Comparison of ENCODE assay signal across 37 cellular contexts in the genomic region with DNA sequence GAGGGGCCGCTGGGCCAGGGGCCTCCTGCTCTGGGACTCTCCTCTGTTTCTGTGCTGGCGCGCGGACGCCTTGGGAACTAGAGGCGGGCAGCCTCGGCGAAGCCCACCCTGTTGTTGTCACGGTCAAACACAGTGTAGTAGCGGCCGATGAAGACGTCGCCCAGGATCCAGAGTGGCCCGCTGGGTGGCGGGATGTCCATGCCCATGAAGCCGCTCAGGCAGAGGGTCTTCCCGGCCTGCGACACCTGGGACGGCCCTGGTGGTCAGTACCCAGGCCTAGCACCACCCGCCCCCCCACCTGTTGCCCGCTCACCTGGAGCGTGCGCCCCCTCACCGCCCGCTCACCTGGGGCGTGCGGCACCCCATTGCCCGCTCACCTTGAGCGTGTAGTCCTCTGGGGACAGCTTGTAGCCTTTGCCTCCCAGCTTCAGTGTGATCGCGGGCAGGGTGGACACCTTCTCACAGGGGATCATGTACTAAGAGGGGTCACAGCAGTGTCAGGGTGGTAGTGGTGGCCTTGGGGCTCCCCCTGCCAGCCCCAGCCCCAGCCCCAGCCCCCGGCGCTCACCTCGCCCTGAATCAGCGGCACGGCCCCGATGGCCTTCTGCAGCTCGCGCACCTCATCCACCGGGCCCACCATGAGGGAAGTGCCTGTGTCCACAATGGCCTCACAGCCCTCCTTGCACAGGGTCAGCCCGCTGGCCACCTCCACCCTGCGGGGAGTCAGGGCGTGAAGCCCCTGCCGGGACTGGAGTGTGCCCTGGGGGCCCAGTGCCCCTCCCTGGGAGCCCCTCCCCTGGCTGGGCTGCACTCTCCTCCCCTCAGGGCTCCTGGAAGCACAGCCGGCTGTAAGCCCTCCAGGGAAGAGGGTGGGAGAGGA. TPM values are rescaled to one million over a fixed set of nuclear protein-coding genes. Genes with fewer than 3 reads are reported as not detected.
DNase-seq lines count a peak whose midpoint lies in the region; ATAC-seq, FAIRE-seq and TF ChIP-seq lines count a peak whose summit lies in the region.
"Had no signal": no experiment of that assay in that cellular context is flagged by ENCODE, and none has a peak within 500 bp of the region (broad histone marks: within the 10 kb centered on the region; RNA-seq: fewer than 3 reads in every experiment).

No MANE protein-coding gene starts in this region.

- H3K4me3 ChIP-seq in GM12878 (no peak overlapping the region), neuronal stem cell (ENCODE audit: low read length in 2 of 2) (no peak overlapping the region), upper lobe of right lung (no peak overlapping the region)
- H3K4me3 ChIP-seq in CD4-positive, alpha-beta memory T cell (ENCODE audit: low read length in 2 of 2), result no peak overlapping the region
- H3K4me3 ChIP-seq: cardiac muscle cell, coronary artery, GM23248, upper lobe of left lung had no signal

- H3K4me1 ChIP-seq in GM12878 (ENCODE audit: control insufficient read depth, insufficient read depth, low read length) (no peaks in the 10 kb centered on the region), neuronal stem cell (ENCODE audit: control insufficient read depth in 2 of 2, insufficient read depth in 1 of 2, low read depth in 1 of 2, low read length in 2 of 2) (peaks cover 0 to 14% of the 10 kb centered on the region in 2 donors), upper lobe of right lung (peaks cover 23% of the 10 kb centered on the region)
- peaks cover 48% of the 10 kb centered on the region for H3K4me1 ChIP-seq in CD4-positive, alpha-beta memory T cell (ENCODE audit: insufficient read depth, low read length)

- FAIRE-seq in GM12878 (lab: Jason Lieb, UNC), result no peak
- FAIRE-seq: A204.1, astrocyte, D721Med had no signal

- no peak overlapping the region for H4K8ac ChIP-seq in neuronal stem cell (ENCODE audit: low read depth, low read length)

- H3K14ac ChIP-seq in neuronal stem cell (ENCODE audit: low read length), result no peak overlapping the region

- H3K4me3 Mint-ChIP-seq in CD4-positive, alpha-beta memory T cell, result no peak overlapping the region
- H3K4me3 Mint-ChIP-seq: activated CD4-positive, alpha-beta T cell treated with anti-CD3 and anti-CD28 coated beads, Interleukin-2, amount 10 ng/mL, durations not matched to agents 24 days and 14 days; activated naive CD8-positive, alpha-beta T cell; CD4-positive, CD25-positive, alpha-beta regulatory T cell; stimulated activated memory B cell treated with anti-CD40 and anti-IgM and Interleukin-4, amounts not matched to agents 10 μg/mL and 1 μg/mL and 100 μg/mL, for 72 hours had no signal

- in situ Hi-C loops in GM12878 (cut with MboI), result no loop called here

- H3K18ac ChIP-seq in neuronal stem cell (ENCODE audit: low read length), result no peak overlapping the region

- WGBS in GM12878 (ENCODE audit: insufficient coverage, insufficient replicate concordance, low lambda C conversion rate, missing lambda C conversion rate), result 89% methylated on average over 29 of the region's 45 CpGs
- no CpG with 5 or more reads among the region's 45 CpGs for WGBS in neuronal stem cell (ENCODE audit: extremely low coverage in 2 of 2, insufficient read length in 2 of 2, insufficient replicate concordance in 1 of 2), 2 donors

- TF ChIP-seq POLR2A in GM12878 (IDR thresholded peaks at IDR 0.05; ENCODE audit: low read depth, low read length), result no peak

- H3K4ac ChIP-seq in neuronal stem cell (ENCODE audit: low read length), result no peak overlapping the region

- peaks cover 10 to 23% of the 10 kb centered on the region in 2 donors for H3K36me3 Mint-ChIP-seq in CD4-positive, alpha-beta memory T cell
- H3K36me3 Mint-ChIP-seq: activated naive CD8-positive, alpha-beta T cell had no signal

- H2AK5ac ChIP-seq in neuronal stem cell (ENCODE audit: low read depth, low read length), result no peak overlapping the region

- H3K27ac ChIP-seq in GM12878 (ENCODE audit: control insufficient read depth, insufficient read depth) (no peak overlapping the region), neuronal stem cell (replicated peaks; ENCODE audit: low read length) (no peak overlapping the region), upper lobe of right lung (no peak overlapping the region)
- no peak overlapping the region for H3K27ac ChIP-seq in CD4-positive, alpha-beta memory T cell (ENCODE audit: low read depth, low read length)
- H3K27ac ChIP-seq: cardiac muscle cell, GM23248, WERI-Rb-1 had no signal

- RAD21 ChIA-PET in GM12878 (lab: Charles Lee; ENCODE audit: unreplicated experiment), result no interaction called here

- intact Hi-C loops in Right ventricle myocardium inferior (cut with DNase I) (no loop called here), cardiac septum (cut with DNase I) (no loop called here), GM12878 (cut with micrococcal nuclease; ENCODE audit: unreplicated experiment) (no loop called here), upper lobe of right lung (cut with DNase I) (no loop called here)
- intact Hi-C loops in CD4-positive, alpha-beta memory T cell (cut with micrococcal nuclease), result no loop called here

- H4K91ac ChIP-seq in neuronal stem cell (ENCODE audit: low read depth, low read length, poor library complexity), result no peak overlapping the region

- H3K36me3 ChIP-seq in GM12878 (ENCODE audit: control insufficient read depth in 2 of 2, insufficient read depth in 2 of 2, low read length in 1 of 2) (no peaks in the 10 kb centered on the region), neuronal stem cell (replicated peaks in 1 of 2; ENCODE audit: control insufficient read depth in 2 of 2, insufficient read depth in 2 of 2, low read length in 2 of 2) (peaks cover 8 to 17% of the 10 kb centered on the region in 2 donors), upper lobe of right lung (peaks cover 63% of the 10 kb centered on the region)
- H3K36me3 ChIP-seq in CD4-positive, alpha-beta memory T cell (ENCODE audit: insufficient read depth, low read length), result peaks cover 10% of the 10 kb centered on the region

- no peak overlapping the region for H3K9ac ChIP-seq in GM12878 (ENCODE audit: control insufficient read depth, insufficient read depth, low read length)
- no peak overlapping the region for H3K9ac ChIP-seq in neuronal stem cell (ENCODE audit: low read depth, low read length, poor library complexity)
- H3K9ac ChIP-seq: GM23248 had no signal

- TF ChIP-seq RAD21 in GM12878 (IDR thresholded peaks at IDR 0.05; ENCODE audit: insufficient read depth, low read depth, low read length), result no peak

- H3K9me3 Mint-ChIP-seq in CD4-positive, alpha-beta memory T cell, result peaks cover 0 to 2% (median 0%) of the 10 kb centered on the region in 8 donors
- H3K9me3 Mint-ChIP-seq: activated CD4-positive, alpha-beta T cell treated with anti-CD3 and anti-CD28 coated beads, Interleukin-2, amount 10 ng/mL, durations not matched to agents 24 days and 14 days; activated T-helper 2 cell treated with anti-CD3 and anti-CD28 coated beads, Interferon-gamma antibody, Interleukin-2, Interleukin-4, amounts not matched to agents 10 μg/mL and 5 μg/mL and 100 μg/mL, durations not matched to agents 14 hours and 24 hours and 36 hours; stimulated activated memory B cell treated with anti-CD40 and anti-IgM and Interleukin-4, amounts not matched to agents 10 μg/mL and 1 μg/mL and 100 μg/mL, for 72 hours had no signal

- H2BK12ac ChIP-seq in neuronal stem cell (ENCODE audit: low read length), result no peak overlapping the region

- H4K20me1 ChIP-seq in GM12878 (ENCODE audit: control insufficient read depth, insufficient read depth), result no peaks in the 10 kb centered on the region

- no peak overlapping the region for H2BK120ac ChIP-seq in neuronal stem cell (ENCODE audit: low read depth, low read length)

- H2BK15ac ChIP-seq in neuronal stem cell (ENCODE audit: low read length), result no peak overlapping the region

- H3K9me3 ChIP-seq in GM12878 (replicated peaks; ENCODE audit: control insufficient read depth, insufficient read depth, low read length) (no peaks in the 10 kb centered on the region), neuronal stem cell (replicated peaks in 1 of 2; ENCODE audit: control insufficient read depth in 2 of 2, insufficient read depth in 1 of 2, low read depth in 1 of 2, low read length in 2 of 2) (no peaks in the 10 kb centered on the region), upper lobe of right lung (no peaks in the 10 kb centered on the region)
- no peaks in the 10 kb centered on the region for H3K9me3 ChIP-seq in CD4-positive, alpha-beta memory T cell (ENCODE audit: control insufficient read depth in 1 of 2, low read length in 2 of 2)
- H3K9me3 ChIP-seq: upper lobe of left lung had no signal

- ATAC-seq in Right ventricle myocardium inferior (no peak), GM12878 (no peak), upper lobe of right lung (no peak)
- ATAC-seq: Panc1; sciatic nerve; stimulated activated memory B cell treated with anti-CD40 and anti-IgM and Interleukin-4, amounts not matched to agents 10 μg/mL and 1 μg/mL and 100 μg/mL, for 72 hours had no signal

- no peak for TF ChIP-seq EP300 in GM12878 (IDR thresholded peaks at IDR 0.05; ENCODE audit: borderline replicate concordance in 1 of 2, control insufficient read depth in 1 of 2, low read depth in 2 of 2, low read length in 2 of 2)

- H3K4me2 ChIP-seq in GM12878 (ENCODE audit: control insufficient read depth, insufficient read depth), result no peak overlapping the region
- H3K4me2 ChIP-seq in neuronal stem cell (ENCODE audit: insufficient read depth, low read length, poor library complexity, severe bottlenecking), result no peak overlapping the region

- H2AFZ ChIP-seq in GM12878 (ENCODE audit: control insufficient read depth, low read depth, low read length) (no peak overlapping the region), neuronal stem cell (ENCODE audit: low read length) (no peak overlapping the region)
- H2AFZ ChIP-seq: GM23248 had no signal

- H3K27me3 ChIP-seq in GM12878 (replicated peaks in 1 of 2; ENCODE audit: control insufficient read depth in 2 of 2, insufficient read depth in 2 of 2, low read length in 1 of 2), result no peaks in the 10 kb centered on the region; a peak in 1 of 4 replicates
- peaks cover 1 to 26% (median 17%) of the 10 kb centered on the region in 3 experiments for H3K27me3 ChIP-seq in neuronal stem cell (ENCODE audit: control insufficient read depth in 3 of 3, insufficient read depth in 3 of 3, low read depth in 1 of 3, low read length in 3 of 3)
- H3K27me3 ChIP-seq in upper lobe of right lung, result peaks cover 5% of the 10 kb centered on the region
- no peaks in the 10 kb centered on the region for H3K27me3 ChIP-seq in CD4-positive, alpha-beta memory T cell (ENCODE audit: insufficient read depth, low read length)

- POLR2A ChIA-PET in GM12878 (lab: Charles Lee), result no interaction called here
- POLR2A ChIA-PET in CD4-positive, alpha-beta memory T cell (lab: Charles Lee; ENCODE audit: partially characterized antibody), result no interaction called here

- H3K27me3 Mint-ChIP-seq in CD4-positive, alpha-beta memory T cell, result peaks cover 11 to 12% of the 10 kb centered on the region in 2 donors

- no peaks in the 10 kb centered on the region for H3K79me1 ChIP-seq in neuronal stem cell (ENCODE audit: low read depth, low read length)

- H2BK5ac ChIP-seq in neuronal stem cell (ENCODE audit: low read length), result no peak overlapping the region

- CTCF ChIA-PET in GM12878 (lab: Yijun Ruan, JAX), result no interaction called here
- CTCF ChIA-PET in CD4-positive, alpha-beta memory T cell (lab: Charles Lee; ENCODE audit: partially characterized antibody), result no interaction called here

- DNase-seq in Right ventricle myocardium inferior (ENCODE audit: missing footprints), result peak; percentile 41
- no peak for DNase-seq in cardiac septum (ENCODE audit: low spot score)
- no peak for DNase-seq in GM12878 (ENCODE audit: low read depth, low spot score)
- DNase-seq in neuronal stem cell (ENCODE audit: low spot score), result no peak
- peak; percentile 55 for DNase-seq in upper lobe of right lung
- DNase-seq in CD4-positive, alpha-beta memory T cell, result no peak
- DNase-seq in activated naive CD4-positive, alpha-beta T cell treated with Interleukin-2 at 50 U/mL for 16 hours, result no peak
- DNase-seq in stimulated activated CD8-positive, alpha-beta memory T cell treated with anti-CD3 and anti-CD28 coated beads, Interleukin-4, amount 100 ng/mL, for 48 hours, result no peak
- DNase-seq: activated CD4-positive, alpha-beta T cell treated with anti-CD3 and anti-CD28 coated beads, Interleukin-2, amount 10 ng/mL, durations not matched to agents 24 days and 14 days; activated CD8-positive, alpha-beta memory T cell treated with anti-CD3 and anti-CD28 coated beads for 24 hours; activated T-cell treated with anti-CD3 and anti-CD28 coated beads for 4 hours; CD4-positive, CD25-positive, alpha-beta regulatory T cell; effector memory CD4-positive, alpha-beta T cell; GM23248; NCI-H146; NCI-H2107; NCI-H748 treated with DMSO at 0.1 percent for 48 hours; stimulated activated CD4-positive, alpha-beta T cell treated with anti-CD3 and anti-CD28 coated beads, Interleukin-4, amount 100 ng/mL, for 4 hours; T1000; WERI-Rb-1 had no signal

- TSS peak; percentile 65 for BruUV-seq in GM12878 (replicated peaks; lab: Mats Ljungman, UMichigan)

- no peak overlapping the region for H3K27ac Mint-ChIP-seq in CD4-positive, alpha-beta memory T cell
- H3K27ac Mint-ChIP-seq: activated CD4-positive, alpha-beta T cell treated with anti-CD3 and anti-CD28 coated beads, Interleukin-2, amount 10 ng/mL, durations not matched to agents 24 days and 14 days; activated naive CD8-positive, alpha-beta T cell; activated T-helper 2 cell treated with anti-CD3 and anti-CD28 coated beads, Interferon-gamma antibody, Interleukin-2, Interleukin-4, amounts not matched to agents 10 μg/mL and 5 μg/mL and 100 μg/mL, durations not matched to agents 14 hours and 24 hours and 36 hours; CD4-positive, CD25-positive, alpha-beta regulatory T cell; stimulated activated memory B cell treated with anti-CD40 and anti-IgM and Interleukin-4, amounts not matched to agents 10 μg/mL and 1 μg/mL and 100 μg/mL, for 72 hours had no signal

- H3K79me2 ChIP-seq in GM12878 (ENCODE audit: control insufficient read depth, insufficient read depth, low read length), result no peaks in the 10 kb centered on the region

- peak overlapping the region; percentile 31 for H3K23ac ChIP-seq in neuronal stem cell (ENCODE audit: low read depth, low read length, poor library complexity)

- H3K4me1 Mint-ChIP-seq in CD4-positive, alpha-beta memory T cell, result peaks cover 23 to 56% (median 40%) of the 10 kb centered on the region in 4 donors

- SMC1A ChIA-PET in GM12878 (lab: Charles Lee; ENCODE audit: uncharacterized antibody, unreplicated experiment), result no interaction called here

- TF ChIP-seq CTCF in GM12878 (IDR thresholded peaks at IDR 0.05 in 2 of 3, conservative IDR thresholded peaks at IDR 0.05 in 1 of 3; ENCODE audit: control insufficient read depth in 2 of 3, extremely low read depth in 1 of 3, insufficient read depth in 1 of 3, low read depth in 3 of 3, low read length in 3 of 3) (no peak), upper lobe of right lung (IDR thresholded peaks at IDR 0.05) (no peak)

RNA-seq across cellular contexts. Expression of gene IFITM10, which starts 3.3 kb away (rescaled TPM):
- total RNA-seq in Right ventricle myocardium inferior, result 0.92 TPM
- total RNA-seq in cardiac septum, result 2.0 TPM
- 0.42 TPM in 1 of 2 replicates, not detected in the other for total RNA-seq in GM12878 (2013; cell fraction: nucleolus; rRNA removed)
- 0.16 TPM in 1 of 2 replicates, not detected in the other for total RNA-seq in GM12878 (2014; rRNA removed)
- total RNA-seq in GM12878 (2014; rRNA removed; fragmentation: Illumina TruSeq; extraction: Trizol), result not detected in 2 replicates
- not detected in 2 replicates for total RNA-seq in GM12878 (2021)
- 0.05 TPM for polyA plus RNA-seq in GM12878 (2011; ENCODE audit: low read depth)
- polyA plus RNA-seq in GM12878 (2011; rRNA removed), result not detected in 2 replicates
- not detected in 2 replicates for polyA plus RNA-seq in GM12878 (2011; cell fraction: cytosol; rRNA removed)
- 0.13 TPM in 1 of 2 replicates, not detected in the other for polyA plus RNA-seq in GM12878 (2011; cell fraction: nucleus; rRNA removed)
- 0.13 and 0.41 TPM in 2 replicates for polyA plus RNA-seq in GM12878 (2012)
- not detected in 2 replicates for polyA plus RNA-seq in GM12878 (2014; fragmentation: Illumina TruSeq; extraction: Trizol)
- not detected for polyA plus RNA-seq in GM12878 (2014; fragmentation: Nextera tagmentation; extraction: Ambion mirVana)
- polyA plus RNA-seq in GM12878 (2014; rRNA removed), result 0.10 and 0.27 TPM in 2 replicates
- polyA plus RNA-seq in GM12878 (2016; fragmentation: Nextera tagmentation; extraction: Ambion mirVana), result under 1 TPM in 1 of 2 experiments, not detected in 1; 0.04 TPM
- not detected in 2 replicates for polyA minus RNA-seq in GM12878 (2011; rRNA and poly(A)+ RNA removed)
- not detected in 2 replicates for polyA minus RNA-seq in GM12878 (2011; cell fraction: cytosol; rRNA and poly(A)+ RNA removed)
- polyA minus RNA-seq in GM12878 (2011; cell fraction: nucleus; rRNA and poly(A)+ RNA removed), result 0.38 TPM in 1 of 2 replicates, not detected in the other
- polyA plus RNA-seq in neuronal stem cell (2013, experiment 1 of 2), result 0.40 TPM
- polyA plus RNA-seq in neuronal stem cell (2013, experiment 2 of 2), result 0.39 TPM
- 7.9 TPM for total RNA-seq in upper lobe of right lung
- total RNA-seq in CD4-positive, alpha-beta memory T cell, result 1 to 10 TPM; 1.6 to 1.8 TPM
- not detected for polyA plus RNA-seq in CD4-positive, alpha-beta memory T cell
- total RNA-seq: epithelial cell of proximal tubule had no signal
- polyA plus RNA-seq: cardiac muscle cell; CD4-positive, CD25-positive, alpha-beta regulatory T cell had no signal

RNA-seq across cellular contexts. Expression of gene CTSD, which starts 10.1 kb away (rescaled TPM):
- total RNA-seq in Right ventricle myocardium inferior, result 957 TPM
- total RNA-seq in cardiac septum, result 521 TPM
- total RNA-seq in GM12878 (2013; cell fraction: nucleolus; rRNA removed), result 28.3 and 31.2 TPM in 2 replicates
- 29.3 and 38.6 TPM in 2 replicates for total RNA-seq in GM12878 (2014; rRNA removed)
- 10.3 and 13.3 TPM in 2 replicates for total RNA-seq in GM12878 (2014; rRNA removed; fragmentation: Illumina TruSeq; extraction: Trizol)
- total RNA-seq in GM12878 (2021), result 49.8 and 51.9 TPM in 2 replicates
- polyA plus RNA-seq in GM12878 (2011; ENCODE audit: low read depth), result 21.7 TPM
- polyA plus RNA-seq in GM12878 (2011; rRNA removed), result 4.4 and 16.4 TPM in 2 replicates
- 27.6 and 27.9 TPM in 2 replicates for polyA plus RNA-seq in GM12878 (2011; cell fraction: cytosol; rRNA removed)
- 31.4 and 38.8 TPM in 2 replicates for polyA plus RNA-seq in GM12878 (2011; cell fraction: nucleus; rRNA removed)
- polyA plus RNA-seq in GM12878 (2012), result 32.1 and 38.5 TPM in 2 replicates
- polyA plus RNA-seq in GM12878 (2014; fragmentation: Illumina TruSeq; extraction: Trizol), result 1.9 and 22.0 TPM in 2 replicates
- 1 to 10 TPM in 1 of 2 experiments, under 1 TPM in 1; 0.42 to 3.4 TPM for polyA plus RNA-seq in GM12878 (2014; fragmentation: Nextera tagmentation; extraction: Ambion mirVana)
- polyA plus RNA-seq in GM12878 (2014; rRNA removed), result 27.9 and 35.8 TPM in 2 replicates
- 10 to 100 TPM; 43.4 to 54.6 TPM for polyA plus RNA-seq in GM12878 (2016; fragmentation: Nextera tagmentation; extraction: Ambion mirVana)
- 17.6 and 42.1 TPM in 2 replicates for polyA minus RNA-seq in GM12878 (2011; rRNA and poly(A)+ RNA removed)
- 19.3 and 22.7 TPM in 2 replicates for polyA minus RNA-seq in GM12878 (2011; cell fraction: cytosol; rRNA and poly(A)+ RNA removed)
- polyA minus RNA-seq in GM12878 (2011; cell fraction: nucleus; rRNA and poly(A)+ RNA removed), result 8.3 and 11.8 TPM in 2 replicates
- 48.8 TPM for polyA plus RNA-seq in neuronal stem cell (2013, experiment 1 of 2)
- 46.1 TPM for polyA plus RNA-seq in neuronal stem cell (2013, experiment 2 of 2)
- 2,038 TPM for total RNA-seq in upper lobe of right lung
- total RNA-seq in CD4-positive, alpha-beta memory T cell, result 100 to 1,000 TPM; 206 to 214 TPM
- polyA plus RNA-seq in CD4-positive, alpha-beta memory T cell, result 100 to 1,000 TPM; 122 to 137 TPM

RNA-seq across cellular contexts. Expression of gene KRTAP5-6, which starts 56.7 kb away (rescaled TPM):
- total RNA-seq in Right ventricle myocardium inferior (not detected), cardiac septum (not detected), GM12878 (2014; rRNA removed) (not detected in 2 replicates), GM12878 (2014; rRNA removed; fragmentation: Illumina TruSeq; extraction: Trizol) (not detected in 2 replicates), GM12878 (2021) (not detected in 2 replicates), upper lobe of right lung (not detected)
- total RNA-seq in GM12878 (2013; cell fraction: nucleolus; rRNA removed), result not detected in 2 replicates
- polyA plus RNA-seq in GM12878 (2011; ENCODE audit: low read depth), result not detected
- polyA plus RNA-seq in GM12878 (2011; rRNA removed) (not detected in 2 replicates), GM12878 (2014; fragmentation: Illumina TruSeq; extraction: Trizol) (not detected in 2 replicates), GM12878 (2014; fragmentation: Nextera tagmentation; extraction: Ambion mirVana) (not detected), GM12878 (2014; rRNA removed) (not detected in 2 replicates), GM12878 (2016; fragmentation: Nextera tagmentation; extraction: Ambion mirVana) (not detected)
- not detected in 2 replicates for polyA plus RNA-seq in GM12878 (2011; cell fraction: cytosol; rRNA removed)
- polyA plus RNA-seq in GM12878 (2011; cell fraction: nucleus; rRNA removed), result not detected in 2 replicates
- polyA plus RNA-seq in GM12878 (2012), result not detected in 2 replicates
- not detected in 2 replicates for polyA minus RNA-seq in GM12878 (2011; rRNA and poly(A)+ RNA removed)
- not detected in 2 replicates for polyA minus RNA-seq in GM12878 (2011; cell fraction: cytosol; rRNA and poly(A)+ RNA removed)
- not detected in 2 replicates for polyA minus RNA-seq in GM12878 (2011; cell fraction: nucleus; rRNA and poly(A)+ RNA removed)
- not detected for polyA plus RNA-seq in neuronal stem cell (2013, experiment 1 of 2)
- polyA plus RNA-seq in neuronal stem cell (2013, experiment 2 of 2), result not detected
- total RNA-seq in CD4-positive, alpha-beta memory T cell, result not detected
- polyA plus RNA-seq in CD4-positive, alpha-beta memory T cell, result not detected
- total RNA-seq: activated CD4-positive, alpha-beta T cell treated with anti-CD3 and anti-CD28 coated beads, Interleukin-2, amount 10 ng/mL, durations not matched to agents 24 days and 14 days; activated T-helper 2 cell treated with anti-CD3 and anti-CD28 coated beads, Interferon-gamma antibody, Interleukin-2, Interleukin-4, amounts not matched to agents 10 μg/mL and 5 μg/mL and 100 μg/mL, durations not matched to agents 14 hours and 24 hours and 36 hours; astrocyte; cardiac muscle cell; CD4-positive, CD25-positive, alpha-beta regulatory T cell; epithelial cell of proximal tubule; GM23248; kidney epithelial cell; LHCN-M2; lung microvascular endothelial cell; sciatic nerve; subcutaneous adipose tissue; upper lobe of left lung had no signal
- polyA plus RNA-seq: cardiac muscle cell; CD4-positive, CD25-positive, alpha-beta regulatory T cell; GM23248; neural cell had no signal

Comparison
In these comparisons a context has a peak if more than half of its experiments do, and no peak if none do; other contexts are left out.
1. DNase-seq: peak in Right ventricle myocardium inferior (single experiment) and upper lobe of right lung (single experiment); none in cardiac septum (single experiment), GM12878 (single experiment), neuronal stem cell (single experiment), CD4-positive, alpha-beta memory T cell (0 of 5), activated naive CD4-positive, alpha-beta T cell treated with Interleukin-2 at 50 U/mL for 16 hours (single experiment) and stimulated activated CD8-positive, alpha-beta memory T cell treated with anti-CD3 and anti-CD28 coated beads, Interleukin-4, amount 100 ng/mL, for 48 hours (single experiment).